In genomic region chr5:142107729-142108431, GRCh38 we compare ENCODE assay signal across 8 cellular contexts. TPM values are rescaled to one million over a fixed set of nuclear protein-coding genes. Genes with fewer than 3 reads are reported as not detected.
DNase-seq lines count a peak whose midpoint lies in the region; ATAC-seq and TF ChIP-seq lines count a peak whose summit lies in the region.

No MANE protein-coding gene starts in this region.

- no peak overlapping the region for H2AK5ac ChIP-seq in mesendoderm (ENCODE audit: low read length)

- H3K4me1 ChIP-seq in cardiac muscle cell (ENCODE audit: low read depth), result peaks cover 15% of the 10 kb centered on the region
- H3K4me1 ChIP-seq in body of pancreas, result peaks cover 30% of the 10 kb centered on the region
- H3K4me1 ChIP-seq in mesendoderm (ENCODE audit: control insufficient read depth, low read depth, low read length), result peaks cover 6% of the 10 kb centered on the region
- H3K4me1 ChIP-seq in uterus, result peaks cover 0 to 6% of the 10 kb centered on the region in 2 donors

- no peak overlapping the region for H2BK15ac ChIP-seq in mesendoderm (replicated peaks; ENCODE audit: low read depth)

- H3K27ac ChIP-seq in cardiac muscle cell, result peak overlapping the region; percentile 96
- peak overlapping the region; percentile 97 to 100 (median 98) for H3K27ac ChIP-seq in body of pancreas
- no peak overlapping the region for H3K27ac ChIP-seq in mesendoderm (ENCODE audit: low read depth, low read length)
- peak overlapping the region; percentile 97 to 99 for H3K27ac ChIP-seq in uterus

- H3K9me3 ChIP-seq in cardiac muscle cell (ENCODE audit: low read depth) (no peaks in the 10 kb centered on the region), body of pancreas (no peaks in the 10 kb centered on the region), uterus (no peaks in the 10 kb centered on the region)

- H3K4ac ChIP-seq in mesendoderm (ENCODE audit: low read depth, low read length), result no peak overlapping the region

- H3K27me3 ChIP-seq in cardiac muscle cell (no peaks in the 10 kb centered on the region), body of pancreas (no peaks in the 10 kb centered on the region), mesendoderm (ENCODE audit: insufficient read depth, low read length, poor library complexity) (no peaks in the 10 kb centered on the region), uterus (no peaks in the 10 kb centered on the region)

- H2BK120ac ChIP-seq in mesendoderm (ENCODE audit: low read depth, low read length), result no peak overlapping the region

- peak overlapping the region; percentile 82 for H3K9ac ChIP-seq in mesendoderm (ENCODE audit: low read length)

- peak overlapping the region; percentile 98 for H3K56ac ChIP-seq in mesendoderm (ENCODE audit: low read length)

- whole genome bisulfite sequencing in body of pancreas, 2 donors, result 65 to 69% methylated on average over 11 of the region's 11 CpGs
- no CpG with 5 or more reads among the region's 11 CpGs for WGBS in mesendoderm (ENCODE audit: extremely low coverage, insufficient coverage, low lambda C conversion rate)

- H3K79me2 ChIP-seq in mesendoderm (ENCODE audit: control insufficient read depth, insufficient read depth, low read length), result peaks cover 12% of the 10 kb centered on the region

- H3K4me2 ChIP-seq in mesendoderm (ENCODE audit: low read length), result peak overlapping the region; percentile 93

- H4K8ac ChIP-seq in mesendoderm (ENCODE audit: low read depth, low read length), result no peak overlapping the region

- H3K18ac ChIP-seq in mesendoderm (ENCODE audit: low read length), result no peak overlapping the region

- H3K4me3 ChIP-seq in cardiac muscle cell (no peak overlapping the region), body of pancreas (no peak overlapping the region), mesendoderm (ENCODE audit: low read length) (no peak overlapping the region), uterus (peak overlapping the region; percentile 46 to 83)

- H3K36me3 ChIP-seq in cardiac muscle cell, result no peaks in the 10 kb centered on the region
- H3K36me3 ChIP-seq in body of pancreas (replicated peaks in 1 of 2; ENCODE audit: insufficient read depth in 1 of 2, low read depth in 2 of 2), result no peaks in the 10 kb centered on the region
- H3K36me3 ChIP-seq in mesendoderm (ENCODE audit: control insufficient read depth, insufficient read depth, low read length), result no peaks in the 10 kb centered on the region
- H3K36me3 ChIP-seq in uterus, result no peaks in the 10 kb centered on the region

- no peak overlapping the region for H3K23ac ChIP-seq in mesendoderm (ENCODE audit: low read length)

- no peak for DNase-seq in cardiac muscle cell (ENCODE audit: low read depth in 1 of 2, low spot score in 1 of 2)
- DNase-seq in left ventricle myocardium superior, result no peak
- no peak for DNase-seq in body of pancreas
- no peak for DNase-seq in mesendoderm
- no peak for DNase-seq in uterus
- DNase-seq in NCI-H1105 (lab: John Stamatoyannopoulos, UW), result no peak

- TF ChIP-seq CTCF in cardiac muscle cell (IDR thresholded peaks at IDR 0.05; ENCODE audit: low read depth, low read length) (no peak), body of pancreas (IDR thresholded peaks at IDR 0.05) (no peak), uterus (IDR thresholded peaks at IDR 0.05) (no peak)

- no peak overlapping the region for H2BK5ac ChIP-seq in mesendoderm (ENCODE audit: low read length)

- TF ChIP-seq POLR2A in body of pancreas (IDR thresholded peaks at IDR 0.05), result no peak
- no peak for TF ChIP-seq POLR2A in uterus (IDR thresholded peaks at IDR 0.05)

- H3K79me1 ChIP-seq in mesendoderm (ENCODE audit: low read length), result peaks cover 13% of the 10 kb centered on the region

- no peak overlapping the region for H4K5ac ChIP-seq in mesendoderm (ENCODE audit: low read length)

- no peak for ATAC-seq in left ventricle myocardium superior
- ATAC-seq in body of pancreas, result no peak
- ATAC-seq in HG03342 (IDR thresholded peaks at IDR 0.05; ENCODE audit: unreplicated experiment), result no peak
- ATAC-seq in HG02885 (IDR thresholded peaks at IDR 0.05; ENCODE audit: poor library complexity, unreplicated experiment), result no peak

- intact Hi-C loops in left ventricle myocardium superior (cut with micrococcal nuclease) (no loop called here), body of pancreas (cut with DNase I) (no loop called here), uterus (cut with DNase I; ENCODE audit: low total_unique reads) (no loop called here)

RNA-seq across cellular contexts. Expression of gene NDFIP1, which starts 0.7 kb away (rescaled TPM):
- total RNA-seq in cardiac muscle cell, result 83.5 and 134 TPM in 2 replicates
- polyA plus RNA-seq in cardiac muscle cell, result 78.0 and 84.9 TPM in 2 replicates
- 54.3 TPM for total RNA-seq in left ventricle myocardium superior
- 10 to 100 TPM; 39.7 to 58.3 TPM for total RNA-seq in body of pancreas
- 20.2 TPM for polyA plus RNA-seq in mesendoderm (2013, experiment 1 of 2)
- 19.9 TPM for polyA plus RNA-seq in mesendoderm (2013, experiment 2 of 2)
- total RNA-seq in uterus, result 100 to 1,000 TPM in 1 of 4 donors, 10 to 100 TPM in 3; 53.2 to 124 (median 89.0) TPM

Comparison
In these comparisons a context has a peak if more than half of its experiments do, and no peak if none do; other contexts are left out.
1. H3K4me3 ChIP-seq: peak in uterus (2 of 2); none in cardiac muscle cell (single experiment), body of pancreas (0 of 2) and mesendoderm (single experiment).